Comparison of ENCODE assay signal across 9 cellular contexts in genomic region chr17:17808706-17809432, GRCh38. TPM values are rescaled to one million over a fixed set of nuclear protein-coding genes. Genes with fewer than 3 reads are reported as not detected.
DNase-seq lines count a peak whose midpoint lies in the region; TF ChIP-seq lines count a peak whose summit lies in the region.
"Had no signal": no experiment of that assay in that cellular context is flagged by ENCODE, and none has a peak within 500 bp of the region (broad histone marks: within the 10 kb centered on the region; RNA-seq: fewer than 3 reads in every experiment).

No MANE protein-coding gene starts in this region.

- H3K4me3 Mint-ChIP-seq in Caco-2 (ENCODE audit: unreplicated experiment) (no peak overlapping the region), immature natural killer cell (peak overlapping the region; percentile 18 to 49 (median 22))
- H3K4me3 Mint-ChIP-seq in activated CD4-positive, alpha-beta memory T cell treated with anti-CD3 and anti-CD28 coated beads for 36 hours = no peak overlapping the region

- no peak overlapping the region for H3K9ac ChIP-seq in GM23248

- CTCF ChIA-PET in Caco-2 (lab: Charles Lee) = interaction anchor here (0.7 kb wide), 1 partner anchor 110 kb away, joined by 9 read pairs; no protein-coding TSS in a partner anchor
- CTCF ChIA-PET in activated CD4-positive, alpha-beta memory T cell treated with anti-CD3 and anti-CD28 coated beads for 36 hours (lab: Charles Lee) = interaction anchor here (1.2 to 9.5 kb wide), 2 partner anchors 50 to 127 kb away, joined by 4 to 173 read pairs; no protein-coding TSS in a partner anchor

- H3K27ac Mint-ChIP-seq in Caco-2 (ENCODE audit: unreplicated experiment) = peak overlapping the region; percentile 63
- no peak overlapping the region for H3K27ac Mint-ChIP-seq in activated CD4-positive, alpha-beta memory T cell treated with anti-CD3 and anti-CD28 coated beads for 36 hours
- peak overlapping the region in 4 of 6 donors; percentile 22 to 55 (median 53) for H3K27ac Mint-ChIP-seq in immature natural killer cell

- H3K36me3 Mint-ChIP-seq in Caco-2 (ENCODE audit: insufficient read depth, unreplicated experiment) = peaks cover 91% of the 10 kb centered on the region
- peaks cover 18% of the 10 kb centered on the region for H3K36me3 Mint-ChIP-seq in activated CD4-positive, alpha-beta memory T cell treated with anti-CD3 and anti-CD28 coated beads for 36 hours
- H3K36me3 Mint-ChIP-seq in immature natural killer cell = peaks cover 0 to 8% (median 8%) of the 10 kb centered on the region in 3 donors

- POLR2A ChIA-PET in Caco-2 (lab: Charles Lee) = no interaction called here
- POLR2A ChIA-PET in activated CD4-positive, alpha-beta memory T cell treated with anti-CD3 and anti-CD28 coated beads for 36 hours (lab: Charles Lee) = interaction anchor here (1.0 to 1.4 kb wide), 3 partner anchors 27 to 45 kb away, joined by 3 read pairs; no protein-coding TSS in a partner anchor

- H3K4me3 ChIP-seq in Caco-2 (ENCODE audit: low read depth, low read length) (no peak overlapping the region), GM23248 (no peak overlapping the region)

- DNase-seq in Caco-2 = no peak
- peak; percentile 49 for DNase-seq in GM23248
- peak; percentile 26 for DNase-seq in activated CD4-positive, alpha-beta memory T cell treated with anti-CD3 and anti-CD28 coated beads for 36 hours
- no peak for DNase-seq in immature natural killer cell
- DNase-seq in NCI-H526 treated with DMSO at 0.1 percent for 48 hours (lab: John Stamatoyannopoulos, UW) = no peak
- DNase-seq in SK-N-DZ (ENCODE audit: low spot score) = no peak
- no peak for DNase-seq in germinal center (ENCODE audit: low spot score)
- no peak for DNase-seq in iPS-NIHi11 (ENCODE audit: low spot score)
- DNase-seq: NCI-H446 had no signal

- H3K4me2 ChIP-seq in GM23248 (ENCODE audit: unreplicated experiment) = no peak overlapping the region

- H3K27me3 Mint-ChIP-seq in Caco-2 (ENCODE audit: insufficient read depth, unreplicated experiment) = no peaks in the 10 kb centered on the region
- no peaks in the 10 kb centered on the region for H3K27me3 Mint-ChIP-seq in activated CD4-positive, alpha-beta memory T cell treated with anti-CD3 and anti-CD28 coated beads for 36 hours
- H3K27me3 Mint-ChIP-seq in immature natural killer cell (ENCODE audit: low read depth in 3 of 3) = peaks cover 2 to 9% (median 3%) of the 10 kb centered on the region in 3 donors

- H3F3A ChIP-seq in GM23248 (ENCODE audit: insufficient read depth) = peaks cover 6% of the 10 kb centered on the region

- no TSS peak for BruUV-seq in Caco-2 (replicated peaks; lab: Mats Ljungman, UMichigan)

- no peak for TF ChIP-seq CTCF in Caco-2 (IDR thresholded peaks at IDR 0.05; ENCODE audit: insufficient read depth in 1 of 2, low read depth in 1 of 2, low read length in 1 of 2, severe bottlenecking in 1 of 2, unreplicated experiment in 1 of 2)

- H3K36me3 ChIP-seq in Caco-2 (ENCODE audit: control insufficient read depth, insufficient read depth, low read length) = peaks cover 9% of the 10 kb centered on the region
- H3K36me3 ChIP-seq in GM23248 (ENCODE audit: low read depth) = no peaks in the 10 kb centered on the region

- H2AFZ ChIP-seq in GM23248 = no peak overlapping the region

- no peaks in the 10 kb centered on the region for H3K9me2 ChIP-seq in GM23248 (ENCODE audit: insufficient read depth)

- no peak overlapping the region for H3K27ac ChIP-seq in GM23248

- intact Hi-C loops in Caco-2 (cut with micrococcal nuclease; ENCODE audit: unreplicated experiment) = no loop called here
- intact Hi-C loops in activated CD4-positive, alpha-beta memory T cell treated with anti-CD3 and anti-CD28 coated beads for 36 hours (cut with micrococcal nuclease) = no loop called here

- H3K9me3 Mint-ChIP-seq in Caco-2 (ENCODE audit: unreplicated experiment) = no peaks in the 10 kb centered on the region
- H3K9me3 Mint-ChIP-seq in activated CD4-positive, alpha-beta memory T cell treated with anti-CD3 and anti-CD28 coated beads for 36 hours = no peaks in the 10 kb centered on the region
- H3K9me3 Mint-ChIP-seq in immature natural killer cell = no peaks in the 10 kb centered on the region

- H3K27me3 ChIP-seq in Caco-2 (replicated peaks; ENCODE audit: control insufficient read depth, insufficient read depth, low read length) (no peaks in the 10 kb centered on the region), GM23248 (replicated peaks; ENCODE audit: insufficient read depth) (no peaks in the 10 kb centered on the region)

- H3K4me1 ChIP-seq in Caco-2 = peaks cover 12% of the 10 kb centered on the region
- H3K4me1 ChIP-seq in GM23248 (ENCODE audit: insufficient read depth) = no peaks in the 10 kb centered on the region

- H3K4me1 Mint-ChIP-seq in Caco-2 (ENCODE audit: low read depth, unreplicated experiment) (no peaks in the 10 kb centered on the region), immature natural killer cell (peaks cover 18 to 21% of the 10 kb centered on the region in 2 donors)
- H3K4me1 Mint-ChIP-seq in activated CD4-positive, alpha-beta memory T cell treated with anti-CD3 and anti-CD28 coated beads for 36 hours (ENCODE audit: low read depth) = peaks cover 4% of the 10 kb centered on the region

- in situ Hi-C loops in GM23248 (cut with MboI) = no loop called here

- WGBS in GM23248 (ENCODE audit: low coverage in 1 of 2, low lambda C conversion rate in 2 of 2, missing lambda C conversion rate in 2 of 2), 2 experiments = 73 to 76% methylated on average over 9 to 15 of the region's 15 CpGs

- no peaks in the 10 kb centered on the region for H3K9me3 ChIP-seq in Caco-2
- no peaks in the 10 kb centered on the region for H3K9me3 ChIP-seq in GM23248 (ENCODE audit: low read depth)

- no peaks in the 10 kb centered on the region for H4K20me1 ChIP-seq in GM23248 (ENCODE audit: insufficient read depth)

- no peaks in the 10 kb centered on the region for H3K79me2 ChIP-seq in GM23248 (ENCODE audit: insufficient read depth)

RNA-seq across cellular contexts. Expression of gene SREBF1, which starts 27.9 kb away (rescaled TPM):
- total RNA-seq in Caco-2 (2022) = 109 and 118 TPM in 2 replicates
- 34.4 and 36.2 TPM in 2 replicates for total RNA-seq in GM23248 (2014; rRNA removed; shearing (Covaris generic))
- polyA plus RNA-seq in GM23248 (2016; fragmentation: Nextera tagmentation; extraction: Ambion mirVana) = 14.3 and 19.2 TPM in 2 replicates
- 100 to 1,000 TPM in 1 of 2 experiments, 10 to 100 TPM in 1; 93.7 to 106 TPM for total RNA-seq in activated CD4-positive, alpha-beta memory T cell treated with anti-CD3 and anti-CD28 coated beads for 36 hours
- polyA plus RNA-seq in immature natural killer cell = 10 to 100 TPM in 1 of 3 donors, 1 to 10 TPM in 2; 2.9 to 13.4 (median 4.4) TPM
- polyA plus RNA-seq in SK-N-DZ (2014; cell fraction: cytosol; rRNA removed) = 57.6 and 67.5 TPM in 2 replicates
- polyA plus RNA-seq in SK-N-DZ (2014; cell fraction: nucleus; rRNA removed) = 182 and 191 TPM in 2 replicates

Comparison
In these comparisons a context has a peak if more than half of its experiments do, and no peak if none do; other contexts are left out.
1. DNase-seq: peak in GM23248 (single experiment) and activated CD4-positive, alpha-beta memory T cell treated with anti-CD3 and anti-CD28 coated beads for 36 hours (single experiment); none in Caco-2 (0 of 2), immature natural killer cell (0 of 3), NCI-H526 treated with DMSO at 0.1 percent for 48 hours (single experiment), SK-N-DZ (single experiment), germinal center (single experiment) and iPS-NIHi11 (single experiment).
2. H3K4me3 Mint-ChIP-seq: peak in immature natural killer cell (5 of 5); none in Caco-2 (single experiment) and activated CD4-positive, alpha-beta memory T cell treated with anti-CD3 and anti-CD28 coated beads for 36 hours (single experiment).